In the genomic region with DNA sequence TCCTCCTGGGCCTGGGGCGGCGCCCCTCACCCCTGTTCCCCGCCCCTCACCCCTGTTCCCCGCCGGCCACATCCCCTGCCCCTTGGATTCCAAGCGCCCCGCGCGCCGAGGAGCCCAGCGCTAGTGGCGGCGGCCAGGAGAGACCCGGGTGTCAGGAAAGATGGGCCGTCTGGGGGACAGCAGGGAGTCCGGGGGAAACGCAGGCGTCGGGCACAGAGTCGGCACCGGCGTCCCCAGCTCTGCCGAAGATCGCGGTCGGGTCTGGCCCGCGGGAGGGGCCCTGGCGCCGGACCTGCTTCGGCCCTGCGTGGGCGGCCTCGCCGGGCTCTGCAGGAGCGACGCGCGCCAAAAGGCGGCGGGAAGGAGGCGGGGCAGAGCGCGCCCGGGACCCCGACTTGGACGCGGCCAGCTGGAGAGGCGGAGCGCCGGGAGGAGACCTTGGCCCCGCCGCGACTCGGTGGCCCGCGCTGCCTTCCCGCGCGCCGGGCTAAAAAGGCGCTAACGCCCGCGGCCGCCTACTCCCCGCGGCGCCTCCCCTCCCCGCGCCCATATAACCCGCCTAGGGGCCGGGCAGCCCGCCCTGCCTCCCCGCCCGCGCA, we compare ENCODE assay signal across 9 cellular contexts. TPM values are rescaled to one million over a fixed set of nuclear protein-coding genes. Genes with fewer than 3 reads are reported as not detected.
DNase-seq lines count a peak whose midpoint lies in the region; ATAC-seq lines count a peak whose summit lies in the region.
"Had no signal": no experiment of that assay in that cellular context is flagged by ENCODE, and none has a peak within 500 bp of the region (broad histone marks: within the 10 kb centered on the region; RNA-seq: fewer than 3 reads in every experiment).

A gene (plus strand): TSS at position 578 of the 599 bp plus-strand sequence. CDS start 29,850 bp downstream, outside the sequence.

- ATAC-seq in activated naive CD8-positive, alpha-beta T cell treated with anti-CD3 and anti-CD28 coated beads, Interleukin-2, amount 50 U/mL, for 24 hours: no peak
- ATAC-seq in GM19351 (IDR thresholded peaks at IDR 0.05; ENCODE audit: unreplicated experiment) (no peak), GM18867 (IDR thresholded peaks at IDR 0.05; ENCODE audit: unreplicated experiment) (no peak)

- H3K27me3 Mint-ChIP-seq in activated naive CD8-positive, alpha-beta T cell treated with anti-CD3 and anti-CD28 coated beads, Interleukin-2, amount 50 U/mL, for 24 hours: peaks cover 45% of the 10 kb centered on the region

- H3K9me3 ChIP-seq in MG63: no peaks in the 10 kb centered on the region

- H3K36me3 Mint-ChIP-seq in activated naive CD8-positive, alpha-beta T cell treated with anti-CD3 and anti-CD28 coated beads, Interleukin-2, amount 50 U/mL, for 24 hours (ENCODE audit: low read depth): no peaks in the 10 kb centered on the region

- no peaks in the 10 kb centered on the region for H3K9me3 Mint-ChIP-seq in activated naive CD8-positive, alpha-beta T cell treated with anti-CD3 and anti-CD28 coated beads, Interleukin-2, amount 50 U/mL, for 24 hours
- H3K9me3 Mint-ChIP-seq: T-helper 1 cell treated with Interleukin-12 subunit alpha and Interleukin-12 subunit beta and Interleukin-4 antibody, amounts not matched to agents 30 μg/mL and 1 μg/mL, for 36 hours had no signal

- H3K27ac Mint-ChIP-seq in activated naive CD8-positive, alpha-beta T cell treated with anti-CD3 and anti-CD28 coated beads, Interleukin-2, amount 50 U/mL, for 24 hours: no peak within 1 kb of the TSS
- H3K27ac Mint-ChIP-seq: T-helper 1 cell treated with Interleukin-12 subunit alpha and Interleukin-12 subunit beta and Interleukin-4 antibody, amounts not matched to agents 30 μg/mL and 1 μg/mL, for 36 hours had no signal

- H3K4me1 Mint-ChIP-seq in activated naive CD8-positive, alpha-beta T cell treated with anti-CD3 and anti-CD28 coated beads, Interleukin-2, amount 50 U/mL, for 24 hours: peaks cover 36% of the 10 kb centered on the region

- DNase-seq in NCI-H1694 treated with DMSO at 0.1 percent for 48 hours (lab: John Stamatoyannopoulos, UW): peak; percentile 42
- no peak for DNase-seq in NCI-H1694 (lab: John Stamatoyannopoulos, UW)
- peak; percentile 83 for DNase-seq in MG63
- peak; percentile 15 for DNase-seq in activated naive CD8-positive, alpha-beta T cell treated with anti-CD3 and anti-CD28 coated beads, Interleukin-2, amount 50 U/mL, for 24 hours
- DNase-seq in myocyte (ENCODE audit: low read depth): peak; percentile 26
- DNase-seq in globus pallidus (ENCODE audit: low spot score): no peak

- H3K36me3 ChIP-seq in MG63: peaks cover 5% of the 10 kb centered on the region

- H3K27me3 ChIP-seq in MG63: no peaks in the 10 kb centered on the region

- no peak within 1 kb of the TSS for H3K4me3 Mint-ChIP-seq in activated naive CD8-positive, alpha-beta T cell treated with anti-CD3 and anti-CD28 coated beads, Interleukin-2, amount 50 U/mL, for 24 hours
- H3K4me3 Mint-ChIP-seq: T-helper 1 cell treated with Interleukin-12 subunit alpha and Interleukin-12 subunit beta and Interleukin-4 antibody, amounts not matched to agents 30 μg/mL and 1 μg/mL, for 36 hours had no signal

- H3K4me3 ChIP-seq in MG63: peak within 1 kb of the TSS; percentile 54

RNA-seq across cellular contexts. Expression of the gene that starts here (rescaled TPM):
- 3.1 and 8.3 TPM in 2 replicates for total RNA-seq in MG63 (2014; rRNA removed; shearing (Covaris generic); ENCODE audit: low replicate concordance)
- 1.3 and 2.2 TPM in 2 replicates for total RNA-seq in myocyte
- polyA plus RNA-seq in myocyte (2012): 0.39 TPM

Comparison
In these comparisons a context has a peak if more than half of its experiments do, and no peak if none do; other contexts are left out.
1. DNase-seq: peak in NCI-H1694 treated with DMSO at 0.1 percent for 48 hours (single experiment), MG63 (single experiment), activated naive CD8-positive, alpha-beta T cell treated with anti-CD3 and anti-CD28 coated beads, Interleukin-2, amount 50 U/mL, for 24 hours (single experiment) and myocyte (single experiment); none in NCI-H1694 (single experiment) and globus pallidus (single experiment).